Comparison of ENCODE assay signal across 8 cellular contexts in the genomic region with DNA sequence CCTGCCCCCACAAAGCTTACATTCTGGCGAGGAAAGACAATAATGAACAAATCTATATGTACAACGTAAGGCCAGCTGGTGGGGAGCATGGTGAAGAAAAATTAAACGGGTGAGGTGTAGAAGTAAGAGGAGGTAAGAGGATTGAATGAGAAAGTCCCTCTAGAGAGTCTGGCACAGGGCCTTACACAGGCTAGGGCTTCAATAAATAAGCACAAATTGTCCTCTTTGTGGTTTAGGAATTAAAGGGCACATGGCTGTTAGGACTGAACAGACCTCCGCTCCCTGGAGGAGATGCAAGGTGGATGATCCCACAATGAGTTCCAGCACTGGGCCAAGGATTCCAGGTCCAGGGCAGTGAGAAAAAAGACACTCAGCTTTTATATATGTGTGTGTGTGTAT. TPM values are rescaled to one million over a fixed set of nuclear protein-coding genes. Genes with fewer than 3 reads are reported as not detected.
DNase-seq lines count a peak whose midpoint lies in the region; ATAC-seq, FAIRE-seq and TF ChIP-seq lines count a peak whose summit lies in the region.

No MANE protein-coding gene starts in this region.

- intact Hi-C loops in dorsolateral prefrontal cortex (cut with DNase I), result no loop called here

- H3K4me3 Mint-ChIP-seq in nephron progenitor cell, result no peak overlapping the region

- peaks cover 4% of the 10 kb centered on the region for H3K27me3 Mint-ChIP-seq in nephron progenitor cell (ENCODE audit: low read depth, poor library complexity)

- FAIRE-seq in HTR-8/SVneo (lab: Jason Lieb, UNC), result no peak

- H3K27me3 ChIP-seq in dorsolateral prefrontal cortex, result peaks cover 0 to 6% (median 0%) of the 10 kb centered on the region in 45 donors

- peaks cover 9% of the 10 kb centered on the region for H3K36me3 Mint-ChIP-seq in nephron progenitor cell (ENCODE audit: low read depth)

- peaks cover 17% of the 10 kb centered on the region for H3K4me1 Mint-ChIP-seq in nephron progenitor cell

- ATAC-seq in HG03354 (IDR thresholded peaks at IDR 0.05; ENCODE audit: poor library complexity, severe bottlenecking, unreplicated experiment) (no peak), GM18870 (IDR thresholded peaks at IDR 0.05; ENCODE audit: unreplicated experiment) (no peak)

- TF ChIP-seq CTCF in C4-2B (conservative IDR thresholded peaks at IDR 0.05) (no peak), dorsolateral prefrontal cortex (IDR thresholded peaks at IDR 0.05 in 54 of 56, conservative IDR thresholded peaks at IDR 0.05 in 2 of 56; ENCODE audit: low read depth in 1 of 56, partially characterized antibody in 56 of 56) (no peak), nephron progenitor cell (IDR thresholded peaks at IDR 0.05) (no peak)

- peak overlapping the region; percentile 1 for H3K27ac Mint-ChIP-seq in nephron progenitor cell

- DNase-seq in M059J (ENCODE audit: low read depth) (peak; percentile 79), dorsolateral prefrontal cortex (no peak), nephron progenitor cell (no peak), RKO (ENCODE audit: low spot score) (no peak), HTR-8/SVneo (ENCODE audit: insufficient read length, low spot score) (no peak)

- no peak overlapping the region for H3K4me3 ChIP-seq in dorsolateral prefrontal cortex

- peaks cover 16% of the 10 kb centered on the region for H3K9me3 Mint-ChIP-seq in nephron progenitor cell

- peak overlapping the region; percentile 83 for H3K27ac ChIP-seq in C4-2B
- peak overlapping the region in 50 of 59 donors; percentile 1 to 89 (median 68) for H3K27ac ChIP-seq in dorsolateral prefrontal cortex

RNA-seq across cellular contexts. Expression of gene HAPSTR1, which starts 43.1 kb away (rescaled TPM):
- 29.5 and 48.5 TPM in 2 replicates for total RNA-seq in M059J (2014; rRNA removed; shearing (Covaris generic))
- 100 to 1,000 TPM in 16 of 120 experiments, 10 to 100 TPM in 104; 60.1 to 117 (median 88.9) TPM for total RNA-seq in dorsolateral prefrontal cortex
